21 cellular contexts compared by ENCODE assay signal in the genomic region with DNA sequence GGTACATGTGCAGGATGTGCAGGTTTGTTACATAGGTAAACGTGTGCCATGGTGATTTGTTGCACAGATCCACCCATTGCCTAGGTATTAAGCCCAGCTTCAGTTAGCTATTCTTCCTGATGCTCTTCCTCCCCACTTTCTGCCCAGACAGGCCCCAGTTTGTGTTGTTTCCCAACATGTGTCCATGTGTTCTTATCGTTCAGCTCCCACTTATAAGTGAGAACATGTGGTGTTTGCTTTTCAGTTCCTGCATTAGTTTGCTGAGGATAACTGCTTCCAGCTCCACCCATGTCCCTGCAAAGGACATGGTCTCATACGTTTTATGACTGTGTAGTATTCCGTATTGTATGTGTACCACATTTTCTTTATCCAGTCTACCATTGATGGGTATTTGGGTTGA.
"Had no signal": no experiment of that assay in that cellular context is flagged by ENCODE, and none has a peak within 500 bp of the region (broad histone marks: within the 10 kb centered on the region; RNA-seq: fewer than 3 reads in every experiment).

No MANE protein-coding gene starts in this region.

- DNase-seq: IMR-90, Kasumi-1, KG1, MM.1S, NCI-H1092 treated with DMSO at 0.1 percent for 48 hours, NCI-H1436, NCI-H187, NCI-H2029, NCI-H2081 treated with DMSO at 0.1 percent for 48 hours, NCI-H2171, NCI-H226, NCI-H446, NCI-H510A, NCI-H526 treated with DMSO at 0.1 percent for 48 hours, NCI-H774, SHP77, SK-N-SH, SW 1271, T-cell had no signal

- H3K27ac Mint-ChIP-seq: T-cell had no signal

- H3K36me3 Mint-ChIP-seq: T-cell had no signal

- H3K9me3 ChIP-seq: SK-N-SH had no signal

- H3K9ac ChIP-seq: SK-N-SH had no signal

- H3K4me2 ChIP-seq: SK-N-SH had no signal

- H3K4me1 Mint-ChIP-seq: T-cell had no signal

- ATAC-seq: T-cell had no signal

- H3K4me3 Mint-ChIP-seq: T-cell had no signal

- H3K27ac ChIP-seq: HL-60, RWPE1 had no signal

- H3K9me2 ChIP-seq: SK-N-SH had no signal
